Comparison of ENCODE assay signal across 16 cellular contexts in the genomic region with DNA sequence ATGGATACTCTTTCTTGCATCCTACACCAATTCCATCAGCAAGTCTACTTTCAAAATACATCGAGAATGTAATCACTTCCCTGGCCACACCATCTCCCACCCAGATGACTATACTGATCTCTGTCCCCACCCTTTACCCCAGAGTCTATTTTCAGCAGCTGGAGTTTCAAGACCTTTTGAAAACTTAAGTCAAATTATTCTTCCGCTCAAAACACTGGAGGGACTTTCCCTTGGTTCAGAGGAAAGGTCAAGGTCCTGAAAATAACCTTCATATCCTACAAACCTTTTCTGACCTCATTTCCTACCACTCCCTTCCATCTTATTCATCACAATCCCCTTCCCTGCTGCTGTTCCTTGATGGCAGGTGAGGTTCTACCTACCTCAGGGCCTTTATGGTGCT. TPM values are rescaled to one million over a fixed set of nuclear protein-coding genes. Genes with fewer than 3 reads are reported as not detected.
DNase-seq lines count a peak whose midpoint lies in the region; ATAC-seq and TF ChIP-seq lines count a peak whose summit lies in the region.
"Had no signal": no experiment of that assay in that cellular context is flagged by ENCODE, and none has a peak within 500 bp of the region (broad histone marks: within the 10 kb centered on the region; RNA-seq: fewer than 3 reads in every experiment).

No MANE protein-coding gene starts in this region.

- H3K27me3 Mint-ChIP-seq in CD4-positive, alpha-beta memory T cell = peaks cover 6% of the 10 kb centered on the region in 2 donors

- DNase-seq in A673 (ENCODE audit: low spot score) (no peak), GOT3 (lab: John Stamatoyannopoulos, UW) (no peak), omental fat pad (ENCODE audit: low spot score) (no peak)
- DNase-seq in CD4-positive, alpha-beta memory T cell = no peak
- DNase-seq: activated CD4-positive, alpha-beta memory T cell treated with anti-CD3 and anti-CD28 coated beads, Interleukin-2, amount 10 ng/mL, durations not matched to agents 7 days and 5 days; activated effector memory CD4-positive, alpha-beta T cell treated with anti-CD3 and anti-CD28 coated beads, Interleukin-2, amount 50 U/mL, for 16 hours; body of pancreas; DND-41; naive thymus-derived CD4-positive, alpha-beta T cell; stimulated activated CD4-positive, alpha-beta T cell treated with anti-CD3 and anti-CD28 coated beads, Interleukin-4, amount 100 ng/mL, for 24 hours; stimulated activated naive CD4-positive, alpha-beta T cell had no signal

- no peaks in the 10 kb centered on the region for H3K36me3 ChIP-seq in A673 (ENCODE audit: insufficient read depth, low read length, poor library complexity, severe bottlenecking)
- H3K36me3 ChIP-seq in CD4-positive, alpha-beta memory T cell (ENCODE audit: insufficient read depth, low read length) = no peaks in the 10 kb centered on the region
- H3K36me3 ChIP-seq: SJSA1 had no signal

- H3K9me3 Mint-ChIP-seq in CD4-positive, alpha-beta memory T cell = peaks cover 0 to 9% (median 0%) of the 10 kb centered on the region in 8 donors
- H3K9me3 Mint-ChIP-seq: activated CD4-positive, alpha-beta memory T cell treated with anti-CD3 and anti-CD28 coated beads, Interleukin-2, amount 10 ng/mL, durations not matched to agents 7 days and 5 days had no signal

- peaks cover 8% of the 10 kb centered on the region for H3K9me3 ChIP-seq in A673 (ENCODE audit: low read depth, low read length, poor library complexity, severe bottlenecking)
- H3K9me3 ChIP-seq in CD4-positive, alpha-beta memory T cell (ENCODE audit: control insufficient read depth in 1 of 2, low read length in 2 of 2) = no peaks in the 10 kb centered on the region
- H3K9me3 ChIP-seq: body of pancreas, SJSA1 had no signal

- no peaks in the 10 kb centered on the region for H3K4me1 ChIP-seq in A673 (ENCODE audit: insufficient read depth, low read length, poor library complexity, severe bottlenecking)
- no peaks in the 10 kb centered on the region for H3K4me1 ChIP-seq in CD4-positive, alpha-beta memory T cell (ENCODE audit: insufficient read depth, low read length)
- H3K4me1 ChIP-seq: body of pancreas, SJSA1 had no signal

- H3K4me3 Mint-ChIP-seq in CD4-positive, alpha-beta memory T cell = no peak overlapping the region
- H3K4me3 Mint-ChIP-seq: activated CD4-positive, alpha-beta memory T cell treated with anti-CD3 and anti-CD28 coated beads, Interleukin-2, amount 10 ng/mL, durations not matched to agents 7 days and 5 days; naive thymus-derived CD4-positive, alpha-beta T cell had no signal

- H3K27ac Mint-ChIP-seq in CD4-positive, alpha-beta memory T cell = no peak overlapping the region
- H3K27ac Mint-ChIP-seq: activated CD4-positive, alpha-beta memory T cell treated with anti-CD3 and anti-CD28 coated beads, Interleukin-2, amount 10 ng/mL, durations not matched to agents 7 days and 5 days; naive thymus-derived CD4-positive, alpha-beta T cell had no signal

- H3K4me1 Mint-ChIP-seq in CD4-positive, alpha-beta memory T cell = no peaks in the 10 kb centered on the region
- H3K4me1 Mint-ChIP-seq: activated CD4-positive, alpha-beta memory T cell treated with anti-CD3 and anti-CD28 coated beads, Interleukin-2, amount 10 ng/mL, durations not matched to agents 7 days and 5 days; naive thymus-derived CD4-positive, alpha-beta T cell had no signal

- no peak overlapping the region for H3K27ac ChIP-seq in A673 (ENCODE audit: low read depth, low read length, poor library complexity, severe bottlenecking)
- no peak overlapping the region for H3K27ac ChIP-seq in CD4-positive, alpha-beta memory T cell (ENCODE audit: low read depth, low read length)
- H3K27ac ChIP-seq: body of pancreas, SJSA1 had no signal

- no TSS peak for BruUV-seq in A673 (replicated peaks; lab: Mats Ljungman, UMichigan)

- intact Hi-C loops in A673 (cut with micrococcal nuclease; ENCODE audit: unreplicated experiment) = no loop called here
- intact Hi-C loops in CD4-positive, alpha-beta memory T cell (cut with micrococcal nuclease) = no loop called here

- POLR2A ChIA-PET in A673 (lab: Charles Lee; ENCODE audit: low non-redundant PET) = no interaction called here
- POLR2A ChIA-PET in CD4-positive, alpha-beta memory T cell (lab: Charles Lee; ENCODE audit: partially characterized antibody) = no interaction called here

- ATAC-seq in GM18511 (IDR thresholded peaks at IDR 0.05; ENCODE audit: unreplicated experiment) (peak; percentile 88), GM19397 (IDR thresholded peaks at IDR 0.05; ENCODE audit: unreplicated experiment) (peak; percentile 61), HG02610 (IDR thresholded peaks at IDR 0.05; ENCODE audit: unreplicated experiment) (peak; percentile 49), HG03469 (IDR thresholded peaks at IDR 0.05; ENCODE audit: unreplicated experiment) (peak; percentile 79), omental fat pad (ENCODE audit: low FRiP score) (no peak)
- ATAC-seq: body of pancreas; naive thymus-derived CD4-positive, alpha-beta T cell had no signal

- CTCF ChIA-PET in A673 (lab: Charles Lee) = no interaction called here
- CTCF ChIA-PET in CD4-positive, alpha-beta memory T cell (lab: Charles Lee; ENCODE audit: partially characterized antibody) = no interaction called here

- no peak overlapping the region for H3K4me3 ChIP-seq in A673 (ENCODE audit: low read depth, low read length, poor library complexity, severe bottlenecking)
- no peak overlapping the region for H3K4me3 ChIP-seq in CD4-positive, alpha-beta memory T cell (ENCODE audit: low read length in 2 of 2)
- H3K4me3 ChIP-seq: body of pancreas, SJSA1 had no signal

- H3K27me3 ChIP-seq in A673 (replicated peaks; ENCODE audit: insufficient read depth, low read depth, low read length, poor library complexity) = no peaks in the 10 kb centered on the region
- H3K27me3 ChIP-seq in CD4-positive, alpha-beta memory T cell (ENCODE audit: insufficient read depth, low read length) = no peaks in the 10 kb centered on the region
- H3K27me3 ChIP-seq: body of pancreas, SJSA1 had no signal

- TF ChIP-seq CTCF in A673 (conservative IDR thresholded peaks at IDR 0.05; ENCODE audit: low read depth, low read length) = no peak
- no peak for TF ChIP-seq CTCF in omental fat pad (IDR thresholded peaks at IDR 0.05)

- no peaks in the 10 kb centered on the region for H3K36me3 Mint-ChIP-seq in CD4-positive, alpha-beta memory T cell
- H3K36me3 Mint-ChIP-seq: naive thymus-derived CD4-positive, alpha-beta T cell had no signal

RNA-seq across cellular contexts. Expression of a gene that starts 58.8 kb away (rescaled TPM):
- 0.54 and 1.8 TPM in 2 replicates for total RNA-seq in A673 (2021)
- total RNA-seq in omental fat pad = 10 to 100 TPM in 1 of 4 donors, 1 to 10 TPM in 3; 1.2 to 13.9 (median 2.0) TPM
- not detected for total RNA-seq in CD4-positive, alpha-beta memory T cell
- polyA plus RNA-seq in CD4-positive, alpha-beta memory T cell = not detected
- total RNA-seq: activated CD4-positive, alpha-beta memory T cell treated with anti-CD3 and anti-CD28 coated beads, Interleukin-2, amount 10 ng/mL, durations not matched to agents 7 days and 5 days; naive thymus-derived CD4-positive, alpha-beta T cell had no signal
- polyA plus RNA-seq: naive thymus-derived CD4-positive, alpha-beta T cell had no signal
